27 cellular contexts compared by ENCODE assay signal in genomic region chr2:39174022-39174421, GRCh38.
"Had no signal": no experiment of that assay in that cellular context is flagged by ENCODE, and none has a peak within 500 bp of the region (broad histone marks: within the 10 kb centered on the region; RNA-seq: fewer than 3 reads in every experiment).

No MANE protein-coding gene starts in this region.

- H3K27ac ChIP-seq: stomach, suprapubic skin, testis, thoracic aorta, thyroid gland, tibial artery, tibial nerve, transverse colon, upper lobe of left lung, upper lobe of right lung, uterus, vagina had no signal

- FAIRE-seq: urothelium cell line had no signal

- H3K36me3 ChIP-seq: stomach, suprapubic skin, thoracic aorta, thyroid gland, tibial artery, tibial nerve, transverse colon, upper lobe of left lung, upper lobe of right lung, uterus, vagina had no signal

- H3K4me3 ChIP-seq: stomach, suprapubic skin, testis, thoracic aorta, thyroid gland, tibial artery, tibial nerve, transverse colon, upper lobe of left lung, upper lobe of right lung, uterus, vagina had no signal

- H3K4me1 ChIP-seq: stomach, suprapubic skin, testis, thyroid gland, tibial artery, tibial nerve, transverse colon, upper lobe of left lung, upper lobe of right lung, uterus, vagina had no signal

- ATAC-seq: stimulated activated effector memory CD8-positive, alpha-beta T cell treated with anti-CD3 and anti-CD28 coated beads, Interleukin-12 subunit alpha, Interleukin-12 subunit beta, amount 100 ng/mL, for 72 hours; stimulated activated memory B cell treated with anti-CD40 and anti-IgM and Interleukin-4, amounts not matched to agents 10 μg/mL and 1 μg/mL and 100 μg/mL, for 72 hours; stimulated activated naive B cell treated with anti-CD40 and anti-IgM and Interleukin-4, amounts not matched to agents 10 μg/mL and 1 μg/mL and 100 μg/mL, for 72 hours; stimulated activated naive CD8-positive, alpha-beta T cell treated with anti-CD3 and anti-CD28 coated beads, Interleukin-15, amount 100 ng/mL, for 72 hours; stimulated activated naive CD8-positive, alpha-beta T cell treated with anti-CD3 and anti-CD28 coated beads, Interleukin-15, Interleukin-2, amounts not matched to agents 100 U/mL and 50 U/mL, for 24 hours; upper lobe of right lung had no signal

- H3K27me3 ChIP-seq: stomach, suprapubic skin, testis, thyroid gland, tibial artery, tibial nerve, transverse colon, upper lobe of left lung, upper lobe of right lung, uterus, vagina had no signal

- DNase-seq: stimulated activated CD4-positive, alpha-beta T cell treated with anti-CD3 and anti-CD28 coated beads, Interleukin-2, amount 100 ng/mL, for 48 hours; stimulated activated CD4-positive, alpha-beta T cell treated with anti-CD3 and anti-CD28 coated beads, Interleukin-4, amount 100 ng/mL, for 1 hour; stimulated activated CD4-positive, alpha-beta T cell treated with anti-CD3 and anti-CD28 coated beads, Interleukin-4, amount 100 ng/mL, for 24 hours; stimulated activated CD4-positive, alpha-beta T cell treated with anti-CD3 and anti-CD28 coated beads, Interleukin-4, amount 100 ng/mL, for 4 hours; stimulated activated CD8-positive, alpha-beta memory T cell treated with anti-CD3 and anti-CD28 coated beads, Interleukin-4, amount 100 ng/mL, for 48 hours; stimulated activated naive B cell treated with anti-CD40 and anti-IgM and Interleukin-4, amounts not matched to agents 10 μg/mL and 1 μg/mL and 100 μg/mL, for 72 hours; stimulated activated naive CD4-positive, alpha-beta T cell; stimulated activated naive CD4-positive, alpha-beta T cell treated with Interleukin-2 at 50 U/mL for 16 hours; stimulated activated naive CD8-positive, alpha-beta T cell treated with anti-CD3 and anti-CD28 coated beads, Interleukin-15, amount 100 ng/mL, for 72 hours; stimulated activated naive CD8-positive, alpha-beta T cell treated with anti-CD3 and anti-CD28 coated beads, Interleukin-15, Interleukin-2, amounts not matched to agents 100 U/mL and 50 U/mL, for 24 hours; stomach; substantia nigra; testis; thyroid gland; tibial artery; transverse colon; trophoblast cell; upper lobe of left lung; upper lobe of right lung; uterus had no signal

- H3K9me3 ChIP-seq: stomach, suprapubic skin, testis, thoracic aorta, thyroid gland, tibial artery, tibial nerve, transverse colon, upper lobe of left lung, upper lobe of right lung, uterus, vagina had no signal
